8 cellular contexts compared by ENCODE assay signal in the genomic region with DNA sequence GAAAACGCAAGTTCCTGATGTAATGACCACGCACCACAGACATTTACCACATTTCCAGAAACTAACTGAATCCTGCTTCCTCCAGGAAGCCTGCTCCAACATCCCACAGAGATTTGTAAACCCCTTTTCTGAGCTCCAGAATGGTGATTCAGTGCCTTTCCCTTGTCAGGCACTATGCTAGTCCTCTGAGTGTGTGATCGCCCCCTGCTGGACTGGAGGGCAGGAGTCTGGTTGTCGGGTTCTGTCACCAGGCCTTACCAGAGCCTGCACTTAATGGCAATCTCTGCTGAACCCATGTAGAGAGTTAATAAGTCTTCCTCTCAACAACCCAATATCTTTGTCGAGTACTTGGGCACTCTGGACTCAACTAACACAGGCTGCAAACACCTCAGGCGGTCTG.
DNase-seq lines count a peak whose midpoint lies in the region; ATAC-seq and TF ChIP-seq lines count a peak whose summit lies in the region.

No MANE protein-coding gene starts in this region.

- no peak overlapping the region for H3K4me3 ChIP-seq in astrocyte of the spinal cord (ENCODE audit: low read depth, low read length)

- in situ Hi-C loops in astrocyte of the spinal cord (cut with HindIII; ENCODE audit: low sequenced_read_pairs) = no loop called here

- TF ChIP-seq CTCF in astrocyte of the spinal cord (IDR thresholded peaks at IDR 0.05; ENCODE audit: low read depth, low read length) = peak; percentile 25

- ATAC-seq in GM21381 (IDR thresholded peaks at IDR 0.05; ENCODE audit: unreplicated experiment) = no peak
- no peak for ATAC-seq in HG03521 (IDR thresholded peaks at IDR 0.05; ENCODE audit: unreplicated experiment)
- no peak for ATAC-seq in GM19452 (IDR thresholded peaks at IDR 0.05; ENCODE audit: unreplicated experiment)

- DNase-seq in SKM-1 treated with dmso at 0.1 percent for 144 hours (lab: John Stamatoyannopoulos, UW; ENCODE audit: unreplicated experiment) (peak; percentile 3), SKM-1 (lab: John Stamatoyannopoulos, UW; ENCODE audit: unreplicated experiment) (no peak), RKO (ENCODE audit: low spot score) (peak; percentile 67), astrocyte of the spinal cord (ENCODE audit: low read depth, low spot score) (no peak)
- DNase-seq in stimulated activated CD8-positive, alpha-beta memory T cell treated with anti-CD3 and anti-CD28 coated beads, Interleukin-4, amount 100 ng/mL, for 24 hours (ENCODE audit: low read depth) = peak; percentile 60

Comparison
In these comparisons a context has a peak if more than half of its experiments do, and no peak if none do; other contexts are left out.
1. DNase-seq: peak in SKM-1 treated with dmso at 0.1 percent for 144 hours (single experiment), RKO (single experiment) and stimulated activated CD8-positive, alpha-beta memory T cell treated with anti-CD3 and anti-CD28 coated beads, Interleukin-4, amount 100 ng/mL, for 24 hours (single experiment); none in SKM-1 (single experiment) and astrocyte of the spinal cord (single experiment).